In the genomic region with DNA sequence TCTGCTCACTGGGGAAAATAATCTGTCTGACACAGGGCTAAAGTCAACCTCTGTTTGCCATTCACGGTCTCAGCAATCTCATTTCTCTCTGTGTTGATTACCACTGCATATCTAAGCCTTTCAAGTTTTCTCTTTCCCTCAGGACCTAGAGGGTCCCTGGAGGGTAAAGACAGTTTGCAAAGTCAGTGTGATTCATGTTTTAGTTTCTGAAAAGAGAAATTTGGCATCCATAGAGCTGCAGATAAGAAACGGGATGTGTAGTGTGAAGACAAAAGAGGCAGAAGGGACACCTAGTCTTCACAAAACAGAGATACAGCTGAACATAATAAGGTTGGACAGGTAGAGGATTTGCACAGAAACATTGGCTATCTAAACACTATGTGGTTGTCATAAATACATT, we compare ENCODE assay signal across 21 cellular contexts. TPM values are rescaled to one million over a fixed set of nuclear protein-coding genes. Genes with fewer than 3 reads are reported as not detected.
"Had no signal": no experiment of that assay in that cellular context is flagged by ENCODE, and none has a peak within 500 bp of the region (broad histone marks: within the 10 kb centered on the region; RNA-seq: fewer than 3 reads in every experiment).

No MANE protein-coding gene starts in this region.

- H3K36me3 Mint-ChIP-seq: activated naive CD4-positive, alpha-beta T cell treated with anti-CD3 and anti-CD28 coated beads, Interleukin-2, amount 50 U/mL, for 24 hours; stimulated activated memory B cell treated with anti-CD40 and anti-IgM and Interleukin-4, amounts not matched to agents 10 μg/mL and 1 μg/mL and 100 μg/mL, for 72 hours had no signal

- H3K27ac Mint-ChIP-seq: activated naive CD4-positive, alpha-beta T cell treated with anti-CD3 and anti-CD28 coated beads, Interleukin-2, amount 50 U/mL, for 24 hours; dendritic cell treated with granulocyte-macrophage colony-stimulating factor and Interleukin-4, amounts not matched to agents 40 ng/mL and 50 ng/mL, for 4 days; stimulated activated memory B cell treated with anti-CD40 and anti-IgM and Interleukin-4, amounts not matched to agents 10 μg/mL and 1 μg/mL and 100 μg/mL, for 72 hours; T-helper 17 cell had no signal

- H3K4me3 Mint-ChIP-seq: activated naive CD4-positive, alpha-beta T cell treated with anti-CD3 and anti-CD28 coated beads, Interleukin-2, amount 50 U/mL, for 24 hours; dendritic cell treated with granulocyte-macrophage colony-stimulating factor and Interleukin-4, amounts not matched to agents 40 ng/mL and 50 ng/mL, for 4 days; neural crest cell; stimulated activated memory B cell treated with anti-CD40 and anti-IgM and Interleukin-4, amounts not matched to agents 10 μg/mL and 1 μg/mL and 100 μg/mL, for 72 hours; T-helper 17 cell had no signal

- H3K9me3 ChIP-seq: ascending aorta, gastrocnemius medialis, heart left ventricle, left lung, ovary, psoas muscle, thoracic aorta, upper lobe of right lung had no signal

- H3K4me1 ChIP-seq: ascending aorta, gastrocnemius medialis, left lung, psoas muscle, upper lobe of right lung had no signal

- H3K27me3 ChIP-seq: ascending aorta, ovary had no signal

- H3K9me3 Mint-ChIP-seq: activated naive CD4-positive, alpha-beta T cell treated with anti-CD3 and anti-CD28 coated beads, Interleukin-2, amount 50 U/mL, for 24 hours; dendritic cell treated with granulocyte-macrophage colony-stimulating factor and Interleukin-4, amounts not matched to agents 40 ng/mL and 50 ng/mL, for 4 days; neural crest cell; stimulated activated memory B cell treated with anti-CD40 and anti-IgM and Interleukin-4, amounts not matched to agents 10 μg/mL and 1 μg/mL and 100 μg/mL, for 72 hours had no signal

- H3K27ac ChIP-seq: ascending aorta, gastrocnemius medialis, heart left ventricle, left lung, ovary, psoas muscle, skin epidermis, thoracic aorta, upper lobe of right lung had no signal

- ATAC-seq: gastrocnemius medialis; heart left ventricle; left lung; psoas muscle; right cardiac atrium; stimulated activated memory B cell treated with anti-CD40 and anti-IgM and Interleukin-4, amounts not matched to agents 10 μg/mL and 1 μg/mL and 100 μg/mL, for 72 hours; T-helper 17 cell; upper lobe of right lung had no signal

- H3K4me1 Mint-ChIP-seq: activated naive CD4-positive, alpha-beta T cell treated with anti-CD3 and anti-CD28 coated beads, Interleukin-2, amount 50 U/mL, for 24 hours; neural crest cell; stimulated activated memory B cell treated with anti-CD40 and anti-IgM and Interleukin-4, amounts not matched to agents 10 μg/mL and 1 μg/mL and 100 μg/mL, for 72 hours had no signal

- H3K36me3 ChIP-seq: ascending aorta, gastrocnemius medialis, heart left ventricle, left lung, ovary, thoracic aorta, upper lobe of right lung had no signal

- DNase-seq: activated CD4-positive, alpha-beta T cell treated with anti-CD3 and anti-CD28 coated beads, Interleukin-2, amount 50 U/mL, for 4 hours; activated gamma-delta T cell; effector memory CD4-positive, alpha-beta T cell; gastrocnemius medialis; heart left ventricle; left lung; ovary; psoas muscle; right cardiac atrium; stimulated activated CD4-positive, alpha-beta T cell treated with anti-CD3 and anti-CD28 coated beads, Interleukin-4, amount 100 ng/mL, for 24 hours; T-helper 17 cell; upper lobe of right lung had no signal

- H3K4me3 ChIP-seq: ascending aorta, gastrocnemius medialis, heart left ventricle, left lung, ovary, psoas muscle, skin epidermis, thoracic aorta, upper lobe of right lung had no signal

- FAIRE-seq: bronchial epithelial cell had no signal

RNA-seq across cellular contexts. Expression of a gene that starts 34.5 kb away (rescaled TPM):
- total RNA-seq: mononuclear cell, T-helper 17 cell had no signal
